1 cellular context compared by ENCODE assay signal in genomic region chr6:137802408-137803182, GRCh38.
TF ChIP-seq lines count a peak whose summit lies in the region.

No MANE protein-coding gene starts in this region.

TF ChIP-seq in HepG2, 621 proteins besides CTCF, POLR2A, EP300 and RAD21 (continued from another document and continues in another):
- TF ChIP-seq ZNF75D (CRISPR knock-in tag; IDR thresholded peaks at IDR 0.05; ENCODE audit: borderline replicate concordance) (no peak), ZFP91 (CRISPR knock-in tag; IDR thresholded peaks at IDR 0.05; ENCODE audit: borderline replicate concordance) (no peak), ZNF460 (CRISPR knock-in tag; IDR thresholded peaks at IDR 0.05; ENCODE audit: borderline replicate concordance) (peak; percentile 70; the same call in 1 of the 2 replicates), ZNF101 (CRISPR knock-in tag; IDR thresholded peaks at IDR 0.05; ENCODE audit: borderline replicate concordance, low read depth) (no peak), ZNF232 (CRISPR knock-in tag; IDR thresholded peaks at IDR 0.05; ENCODE audit: borderline replicate concordance) (no peak), GPN1 (CRISPR knock-in tag; IDR thresholded peaks at IDR 0.05; ENCODE audit: borderline replicate concordance) (no peak), NFIC (IDR thresholded peaks at IDR 0.05; ENCODE audit: low read length) (0 out of 2 replicates have a peak, but pooled peaks have one; percentile 58), NFYB (CRISPR knock-in tag; IDR thresholded peaks at IDR 0.05) (no peak), PHF5A (CRISPR knock-in tag; IDR thresholded peaks at IDR 0.05; ENCODE audit: low read depth, unreplicated experiment) (no peak), IKZF5 (CRISPR knock-in tag; IDR thresholded peaks at IDR 0.05) (peak; percentile 65; the same call in 1 of the 2 replicates), RNF219 (CRISPR knock-in tag; IDR thresholded peaks at IDR 0.05) (no peak), YEATS4 (CRISPR knock-in tag; IDR thresholded peaks at IDR 0.05; ENCODE audit: borderline replicate concordance) (no peak), HMG20A (CRISPR knock-in tag; IDR thresholded peaks at IDR 0.05; ENCODE audit: borderline replicate concordance) (peak; percentile 80), ZSCAN20 (CRISPR knock-in tag; IDR thresholded peaks at IDR 0.05; ENCODE audit: borderline replicate concordance) (peak; percentile 56; the same call in 1 of the 2 replicates), ZNF18 (CRISPR knock-in tag; IDR thresholded peaks at IDR 0.05; ENCODE audit: insufficient replicate concordance) (no peak), SRSF9 (IDR thresholded peaks at IDR 0.05; ENCODE audit: borderline replicate concordance, insufficient read depth, low read depth, low read length, poor library complexity, severe bottlenecking) (no peak), ZNF205 (CRISPR knock-in tag; IDR thresholded peaks at IDR 0.05) (no peak), YEATS2 (CRISPR knock-in tag; IDR thresholded peaks at IDR 0.05; ENCODE audit: borderline replicate concordance) (0 out of 2 replicates have a peak, but pooled peaks have one; percentile 19), LRRFIP1 (CRISPR knock-in tag; conservative IDR thresholded peaks at IDR 0.05) (no peak), ISL2 (CRISPR knock-in tag; IDR thresholded peaks at IDR 0.05) (peak; percentile 89), SRSF1 (optimal IDR thresholded peaks at IDR 0.05; ENCODE audit: low read depth, low read length) (no peak), HNRNPH1 (optimal IDR thresholded peaks at IDR 0.05; ENCODE audit: low read depth, low read length) (no peak), MNT (IDR thresholded peaks at IDR 0.05) (no peak), BRCA1 (CRISPR knock-in tag; IDR thresholded peaks at IDR 0.05) (no peak), EZH2 (conservative IDR thresholded peaks at IDR 0.05; ENCODE audit: low read depth, low read length) (no peak), SIX1 (CRISPR knock-in tag; IDR thresholded peaks at IDR 0.05; ENCODE audit: borderline replicate concordance) (peak; percentile 56; the same call in 1 of the 2 replicates), ZNF687 (CRISPR knock-in tag; IDR thresholded peaks at IDR 0.05) (peak; percentile 58), CENPT (CRISPR knock-in tag; IDR thresholded peaks at IDR 0.05; ENCODE audit: low read depth) (no peak), CENPX (CRISPR knock-in tag; IDR thresholded peaks at IDR 0.05) (no peak), KAT7 (CRISPR knock-in tag; IDR thresholded peaks at IDR 0.05; ENCODE audit: borderline replicate concordance) (peak; percentile 45; the same call in 1 of the 2 replicates), PHF8 (CRISPR knock-in tag; IDR thresholded peaks at IDR 0.05) (no peak), XRCC5 (optimal IDR thresholded peaks at IDR 0.05; ENCODE audit: low read length) (no peak), ONECUT2 (CRISPR knock-in tag; IDR thresholded peaks at IDR 0.05) (no peak), ZNF749 (CRISPR knock-in tag; IDR thresholded peaks at IDR 0.05; ENCODE audit: borderline replicate concordance) (no peak), ZNF543 (CRISPR knock-in tag; IDR thresholded peaks at IDR 0.05) (no peak), TIGD3 (CRISPR knock-in tag; IDR thresholded peaks at IDR 0.05; ENCODE audit: borderline replicate concordance) (no peak), NFATC3 (CRISPR knock-in tag; IDR thresholded peaks at IDR 0.05) (no peak), ZBTB7A (CRISPR knock-in tag; IDR thresholded peaks at IDR 0.05) (no peak), ZNF83 (CRISPR knock-in tag; IDR thresholded peaks at IDR 0.05; ENCODE audit: borderline replicate concordance) (0 out of 2 replicates have a peak, but pooled peaks have one; percentile 43), PAXIP1 (CRISPR knock-in tag; conservative IDR thresholded peaks at IDR 0.05) (peak; percentile 77), ZFX (CRISPR knock-in tag; IDR thresholded peaks at IDR 0.05; ENCODE audit: low read depth) (peak; percentile 48), KDM6A (CRISPR knock-in tag; IDR thresholded peaks at IDR 0.05; ENCODE audit: low read depth) (no peak), RBM39 (IDR thresholded peaks at IDR 0.05; ENCODE audit: low read depth, low read length, poor library complexity, severe bottlenecking) (no peak)
